Comparison of ENCODE assay signal across 8 cellular contexts in genomic region chr9:134443169-134444039, GRCh38.
DNase-seq lines count a peak whose midpoint lies in the region; ATAC-seq and TF ChIP-seq lines count a peak whose summit lies in the region.

No MANE protein-coding gene starts in this region.

- H3K4me3 ChIP-seq in Loucy (ENCODE audit: low read length, poor library complexity, severe bottlenecking) (peak overlapping the region; percentile 53), SJSA1 (no peak overlapping the region), suprapubic skin (no peak overlapping the region)

- H3K27me3 ChIP-seq in Loucy (ENCODE audit: insufficient read depth, low read length, poor library complexity, severe bottlenecking) (no peaks in the 10 kb centered on the region), SJSA1 (replicated peaks) (no peaks in the 10 kb centered on the region), foreskin keratinocyte (peaks cover 18% of the 10 kb centered on the region), suprapubic skin (no peaks in the 10 kb centered on the region)

- H3K4me1 ChIP-seq in Loucy (ENCODE audit: insufficient read depth, low read length, poor library complexity, severe bottlenecking) (peaks cover 17% of the 10 kb centered on the region), SJSA1 (replicated peaks) (peaks cover 32% of the 10 kb centered on the region), foreskin keratinocyte (no peaks in the 10 kb centered on the region), suprapubic skin (peaks cover 37% of the 10 kb centered on the region)

- in situ Hi-C loops in Caki2 (cut with HindIII; ENCODE audit: low pct_unique_long_range_greater_than_20kb, low sequenced_read_pairs), result no loop called here

- H3K4me2 ChIP-seq in Loucy (ENCODE audit: low read depth, low read length, poor library complexity, severe bottlenecking), result peak overlapping the region; percentile 73

- H3K9me3 ChIP-seq in Loucy (ENCODE audit: insufficient read depth, low read depth, low read length) (peaks cover 4% of the 10 kb centered on the region; the same call in 1 of the 2 replicates), SJSA1 (replicated peaks) (peaks cover 5% of the 10 kb centered on the region), suprapubic skin (no peaks in the 10 kb centered on the region)

- H3K27ac ChIP-seq in SJSA1, result no peak overlapping the region
- H3K27ac ChIP-seq in foreskin keratinocyte, result no peak overlapping the region
- no peak overlapping the region for H3K27ac ChIP-seq in suprapubic skin

- no peak overlapping the region for H2AFZ ChIP-seq in Loucy (ENCODE audit: low read length)

- H3K36me3 ChIP-seq in Loucy (ENCODE audit: insufficient read depth, low read length) (peaks cover 3% of the 10 kb centered on the region; the same call in 1 of the 2 replicates), SJSA1 (no peaks in the 10 kb centered on the region), suprapubic skin (no peaks in the 10 kb centered on the region)

- TF ChIP-seq EP300 in suprapubic skin (IDR thresholded peaks at IDR 0.05), result no peak

- no peaks in the 10 kb centered on the region for H3K79me2 ChIP-seq in Loucy (ENCODE audit: insufficient read depth, low read length)

- TF ChIP-seq POLR2A in suprapubic skin (IDR thresholded peaks at IDR 0.05), result no peak

- WGBS in suprapubic skin, result 23% methylated on average over 5 of the region's 27 CpGs

- H3K9me2 ChIP-seq in Loucy (replicated peaks; ENCODE audit: low read depth, low read length), result no peaks in the 10 kb centered on the region

- H3F3A ChIP-seq in Loucy (ENCODE audit: low read depth), result no peaks in the 10 kb centered on the region

- no peaks in the 10 kb centered on the region for H4K20me1 ChIP-seq in Loucy (ENCODE audit: insufficient read depth, low read length, poor library complexity, severe bottlenecking)

- ATAC-seq in GM21529 (IDR thresholded peaks at IDR 0.05; ENCODE audit: unreplicated experiment), result peak; percentile 68
- ATAC-seq in foreskin keratinocyte, result peak; percentile 98
- peak; percentile 75 for ATAC-seq in omental fat pad (ENCODE audit: low FRiP score)

- TF ChIP-seq CTCF in Loucy (conservative IDR thresholded peaks at IDR 0.05; ENCODE audit: low read length) (peak; percentile 96), foreskin keratinocyte (conservative IDR thresholded peaks at IDR 0.05) (peak; percentile 99), omental fat pad (IDR thresholded peaks at IDR 0.05) (peak in 2 of 3 donors; percentile 81 to 91), suprapubic skin (IDR thresholded peaks at IDR 0.05) (peak; percentile 96 to 98)

- H3K9ac ChIP-seq in Loucy (ENCODE audit: low read depth, low read length, poor library complexity, severe bottlenecking), result peak overlapping the region; percentile 22

- DNase-seq in Caki2 (ENCODE audit: low read depth) (peak; percentile 93), SJSA1 (ENCODE audit: low read depth in 1 of 2, low spot score in 2 of 2) (peak; percentile 78 to 91), activated gamma-delta T cell treated with Interleukin-2 at 50 U/mL for 16 hours (peak; percentile 88), foreskin keratinocyte (peak; percentile 70 to 86), omental fat pad (ENCODE audit: low spot score) (peak; percentile 50), suprapubic skin (ENCODE audit: low spot score in 2 of 2) (peak; percentile 92 to 94)
